In the genomic region with DNA sequence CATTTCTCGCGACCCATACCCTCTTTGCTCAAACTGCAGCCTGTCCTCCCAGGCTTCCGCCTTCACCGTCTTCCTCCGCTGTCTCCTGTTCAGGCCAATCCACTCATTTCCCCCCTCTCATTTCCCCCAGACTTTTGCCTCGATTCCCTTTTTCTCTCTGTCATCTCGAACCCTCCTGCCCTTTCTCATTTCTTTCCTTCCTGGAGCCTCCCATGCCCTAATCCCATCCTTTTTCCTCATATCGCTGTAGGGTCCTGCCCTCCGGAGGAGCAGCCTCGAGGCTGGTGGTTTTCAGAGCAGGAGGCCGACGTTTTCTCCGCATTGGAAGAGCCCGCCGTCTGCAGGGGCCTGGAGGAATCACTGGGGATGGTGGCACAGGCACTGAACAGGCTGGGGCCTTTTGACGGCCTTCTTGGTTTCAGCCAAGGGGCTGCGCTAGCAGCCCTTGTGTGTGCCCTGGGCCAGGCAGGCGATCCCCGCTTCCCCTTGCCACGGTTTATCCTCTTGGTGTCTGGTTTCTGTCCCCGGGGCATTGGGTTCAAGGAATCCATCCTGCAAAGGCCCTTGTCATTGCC, we compare ENCODE assay signal across 1 cellular context.
TF ChIP-seq lines count a peak whose summit lies in the region.

No MANE protein-coding gene starts in this region.

TF ChIP-seq in H1, 55 proteins besides CTCF, POLR2A, EP300 and RAD21:
- TF ChIP-seq HDAC2 (IDR thresholded peaks at IDR 0.05; ENCODE audit: borderline replicate concordance in 1 of 2, low read depth in 2 of 2, low read length in 2 of 2) (0 out of 4 replicates have a peak, but pooled peaks of 1 of the 2 experiments have one; percentile 16), CBX5 (IDR thresholded peaks at IDR 0.05; ENCODE audit: low read depth, low read length) (no peak), PHF8 (conservative IDR thresholded peaks at IDR 0.05; ENCODE audit: low read depth, low read length) (0 out of 2 replicates have a peak, but pooled peaks have one; percentile 13)
